In the genomic region with DNA sequence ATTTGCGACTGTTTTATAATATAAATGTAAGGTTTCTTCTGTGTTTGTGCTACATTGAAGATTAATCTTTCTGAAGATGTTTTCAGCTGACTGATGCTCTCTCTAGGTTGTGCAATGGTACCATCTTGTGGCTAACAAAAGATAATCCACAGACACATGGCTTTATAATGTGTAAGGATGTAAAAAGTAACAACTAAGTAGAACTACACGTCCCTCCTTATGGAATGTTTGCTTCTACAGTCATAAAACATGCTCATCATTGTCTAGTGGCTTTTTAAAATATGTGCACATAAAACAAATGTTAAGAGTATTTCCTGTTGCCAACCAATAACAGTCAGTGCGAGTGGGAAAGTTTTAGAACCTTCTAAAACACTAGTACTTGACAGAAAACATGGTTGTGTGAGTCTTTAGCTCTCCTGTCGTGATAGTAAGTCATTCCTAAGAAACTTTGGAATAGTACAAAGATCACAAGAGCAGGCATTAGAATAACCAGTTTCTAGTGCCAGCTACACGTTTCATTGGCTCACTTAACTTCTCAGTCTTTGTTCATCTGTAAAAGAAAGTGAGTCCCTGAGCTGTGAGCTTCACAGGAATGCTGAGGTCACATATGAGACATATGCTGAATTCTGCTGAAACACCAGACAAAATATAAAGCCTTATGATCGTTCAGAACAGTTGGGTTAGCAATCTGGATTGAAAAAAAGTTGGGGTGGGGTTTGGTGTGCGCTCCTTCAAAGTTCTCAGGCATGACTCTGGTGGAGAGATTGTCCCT, we compare ENCODE assay signal across 8 cellular contexts.
DNase-seq lines count a peak whose midpoint lies in the region; ATAC-seq and TF ChIP-seq lines count a peak whose summit lies in the region.

No MANE protein-coding gene starts in this region.

- H3K27ac ChIP-seq in right atrium auricular region, result no peak overlapping the region

- H3K27me3 ChIP-seq in right atrium auricular region, result no peaks in the 10 kb centered on the region

- no peak overlapping the region for H3K4me3 ChIP-seq in right atrium auricular region
- H3K4me3 ChIP-seq in fibroblast of the aortic adventitia (ENCODE audit: low read depth, low read length), result no peak overlapping the region
- no peak overlapping the region for H3K4me3 ChIP-seq in retinal pigment epithelial cell (ENCODE audit: low read length)

- H3K4me1 ChIP-seq in right atrium auricular region, result no peaks in the 10 kb centered on the region

- no peaks in the 10 kb centered on the region for H3K36me3 ChIP-seq in right atrium auricular region

- intact Hi-C loops in Right ventricle myocardium superior (cut with DNase I), result loop anchor here (10.0 kb wide), 1 partner anchor 641 kb away; no protein-coding TSS in a partner anchor

- TF ChIP-seq CTCF in right atrium auricular region (IDR thresholded peaks at IDR 0.05) (peak in 1 of 2 donors; percentile 63), fibroblast of the aortic adventitia (IDR thresholded peaks at IDR 0.05; ENCODE audit: insufficient read depth, low read length) (peak; percentile 57), retinal pigment epithelial cell (conservative IDR thresholded peaks at IDR 0.05; ENCODE audit: low read depth, low read length) (peak; percentile 36)

- DNase-seq in Right ventricle myocardium superior (no peak), right atrium auricular region (ENCODE audit: low spot score) (no peak), RPMI7951 (ENCODE audit: low read depth) (peak; percentile 45), fibroblast of the aortic adventitia (ENCODE audit: low read depth) (peak; percentile 80), retinal pigment epithelial cell (ENCODE audit: low read depth) (no peak)

- ATAC-seq in Right ventricle myocardium superior (ENCODE audit: poor library complexity) (peak; percentile 60), GM19452 (IDR thresholded peaks at IDR 0.05; ENCODE audit: unreplicated experiment) (no peak), HG03354 (IDR thresholded peaks at IDR 0.05; ENCODE audit: poor library complexity, severe bottlenecking, unreplicated experiment) (no peak), GM21576 (IDR thresholded peaks at IDR 0.05; ENCODE audit: unreplicated experiment) (no peak)

- no peaks in the 10 kb centered on the region for H3K9me3 ChIP-seq in right atrium auricular region

Comparison
In these comparisons a context has a peak if more than half of its experiments do, and no peak if none do; other contexts are left out.
1. DNase-seq: peak in RPMI7951 (single experiment) and fibroblast of the aortic adventitia (single experiment); none in Right ventricle myocardium superior (single experiment), right atrium auricular region (single experiment) and retinal pigment epithelial cell (single experiment).